Comparison of ENCODE assay signal across 10 cellular contexts in the genomic region with DNA sequence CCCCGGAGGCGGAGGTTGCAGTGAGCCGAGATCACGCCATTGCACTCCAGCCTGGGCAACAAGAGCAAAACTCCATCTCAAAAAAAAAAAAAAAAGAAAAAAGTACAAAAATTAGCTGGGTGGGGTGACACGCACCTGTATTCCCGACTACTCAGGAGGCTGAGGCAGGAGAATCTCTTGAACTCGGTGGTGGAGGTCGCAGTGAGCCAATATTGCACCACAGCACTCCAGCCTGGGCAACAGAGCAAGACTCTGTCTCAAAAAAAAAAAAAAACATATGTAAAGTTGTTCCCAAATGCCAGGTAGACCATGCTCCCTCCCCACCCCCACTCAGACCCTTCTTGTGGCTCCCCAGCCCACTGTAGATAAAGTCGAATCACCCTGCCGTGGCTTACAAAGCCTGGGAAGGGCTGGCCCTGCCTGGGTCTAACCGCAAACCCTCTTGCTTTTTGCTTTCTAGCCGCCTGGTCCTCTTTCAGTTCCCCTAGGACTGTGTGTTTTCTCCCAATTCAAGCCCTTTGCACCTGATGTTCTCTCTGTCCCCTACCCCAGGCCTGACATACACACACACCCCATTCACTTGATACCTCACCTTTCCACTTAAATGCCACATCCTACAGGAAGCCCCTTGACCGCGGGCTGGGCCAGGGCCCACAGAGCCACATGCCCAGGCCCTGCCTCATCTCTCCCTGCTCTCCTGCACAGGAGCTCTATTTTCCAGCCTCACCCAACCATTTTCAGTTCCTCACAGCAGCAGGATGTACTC. TPM values are rescaled to one million over a fixed set of nuclear protein-coding genes. Genes with fewer than 3 reads are reported as not detected.
A peak's percentile ranks its signal among the peaks of the same experiment; 100 is the strongest.
DNase-seq lines count a peak whose midpoint lies in the region; ATAC-seq and TF ChIP-seq lines count a peak whose summit lies in the region.
"Had no signal": no experiment of that assay in that cellular context is flagged by ENCODE, and none has a peak within 500 bp of the region (broad histone marks: within the 10 kb centered on the region; RNA-seq: fewer than 3 reads in every experiment).

No MANE protein-coding gene starts in this region.

- H3K4me3 ChIP-seq in MM.1S (ENCODE audit: low read length): no peak overlapping the region
- H3K4me3 ChIP-seq in mucosa of descending colon: no peak overlapping the region
- H3K4me3 ChIP-seq: thoracic aorta had no signal

- H3K4me2 ChIP-seq in MM.1S (ENCODE audit: low read depth, low read length): peak overlapping the region; percentile 18

- intact Hi-C loops in mucosa of descending colon (cut with DNase I, micrococcal nuclease): no loop called here

- H3K27ac ChIP-seq in MM.1S (ENCODE audit: low read length): peak overlapping the region; percentile 22; the same call in 1 of the 2 replicates
- H3K27ac ChIP-seq: thoracic aorta had no signal

- no peak overlapping the region for H3K9ac ChIP-seq in MM.1S (ENCODE audit: low read length)

- H4K20me1 ChIP-seq in MM.1S (ENCODE audit: insufficient read depth, low read length): no peaks in the 10 kb centered on the region

- H3K9me3 ChIP-seq in MM.1S (replicated peaks; ENCODE audit: insufficient read depth, low read length) (no peaks in the 10 kb centered on the region), mucosa of descending colon (no peaks in the 10 kb centered on the region)
- H3K9me3 ChIP-seq: thoracic aorta had no signal

- H3F3A ChIP-seq in MM.1S (ENCODE audit: insufficient read depth, low read length): peaks cover 7% of the 10 kb centered on the region

- H3K4me1 ChIP-seq in MM.1S (ENCODE audit: low read length) (peaks cover 5% of the 10 kb centered on the region), mucosa of descending colon (ENCODE audit: low read depth) (no peaks in the 10 kb centered on the region)

- H3K79me2 ChIP-seq in MM.1S (ENCODE audit: low read length): no peaks in the 10 kb centered on the region

- ATAC-seq in GM18867 (IDR thresholded peaks at IDR 0.05; ENCODE audit: unreplicated experiment) (peak; percentile 54), GM21717 (IDR thresholded peaks at IDR 0.05; ENCODE audit: unreplicated experiment) (peak; percentile 69), mucosa of descending colon (peak; percentile 38), HG02970 (IDR thresholded peaks at IDR 0.05; ENCODE audit: low FRiP score, unreplicated experiment) (no peak)

- H3K9me2 ChIP-seq in MM.1S (replicated peaks; ENCODE audit: insufficient read depth, low read length): no peaks in the 10 kb centered on the region

- H3K36me3 ChIP-seq in MM.1S (replicated peaks; ENCODE audit: insufficient read depth, low read length): no peaks in the 10 kb centered on the region
- no peaks in the 10 kb centered on the region for H3K36me3 ChIP-seq in mucosa of descending colon (ENCODE audit: low read depth)
- H3K36me3 ChIP-seq: thoracic aorta had no signal

- 0 out of 2 replicates have a peak overlapping the region, but pooled peaks have one; percentile 1 for H2AFZ ChIP-seq in MM.1S (ENCODE audit: low read length)

- peak; percentile 66 for DNase-seq in MM.1S
- peak in 1 of 3 donors; percentile 10 for DNase-seq in mucosa of descending colon
- DNase-seq in NCI-H226: no peak
- no peak for DNase-seq in mucosa of gallbladder (ENCODE audit: low spot score)
- DNase-seq: activated naive CD8-positive, alpha-beta T cell treated with anti-CD3 and anti-CD28 coated beads for 36 hours; NCI-H526 treated with DMSO at 0.1 percent for 48 hours had no signal

- TF ChIP-seq CTCF in MM.1S (IDR thresholded peaks at IDR 0.05; ENCODE audit: low read length) (no peak), mucosa of descending colon (IDR thresholded peaks at IDR 0.05) (no peak)

- 0 out of 2 replicates have a peak, but pooled peaks cover 16% of the 10 kb centered on the region for H3K27me3 ChIP-seq in MM.1S (replicated peaks; ENCODE audit: insufficient read depth, low read length)

RNA-seq across cellular contexts. Expression of gene MAP4K1, which starts 34.4 kb away (rescaled TPM):
- total RNA-seq in mucosa of descending colon (10 to 100 TPM in 1 of 3 donors, 1 to 10 TPM in 2; 6.9 to 10.6 (median 7.4) TPM), mucosa of gallbladder (8.2 TPM)

RNA-seq across cellular contexts. Expression of gene EIF3K, which starts 35.6 kb away (rescaled TPM):
- total RNA-seq in mucosa of descending colon: 100 to 1,000 TPM; 338 to 393 (median 350) TPM
- 233 TPM for total RNA-seq in mucosa of gallbladder
